Comparison of ENCODE assay signal across 13 cellular contexts in genomic region chr1:160672789-160673695, GRCh38. TPM values are rescaled to one million over a fixed set of nuclear protein-coding genes. Genes with fewer than 3 reads are reported as not detected.
DNase-seq lines count a peak whose midpoint lies in the region; TF ChIP-seq lines count a peak whose summit lies in the region.
"Had no signal": no experiment of that assay in that cellular context is flagged by ENCODE, and none has a peak within 500 bp of the region (broad histone marks: within the 10 kb centered on the region; RNA-seq: fewer than 3 reads in every experiment).

No MANE protein-coding gene starts in this region.

- H3K27ac ChIP-seq in SU-DHL-6 (ENCODE audit: low read depth, low read length): peak overlapping the region; percentile 95
- no peak overlapping the region for H3K27ac ChIP-seq in iPS-18a (ENCODE audit: low read length)

- H3K27ac Mint-ChIP-seq in CD14-positive monocyte: no peak overlapping the region
- H3K27ac Mint-ChIP-seq: stimulated activated naive CD8-positive, alpha-beta T cell treated with anti-CD3 and anti-CD28 coated beads, Interleukin-15, Interleukin-2, amounts not matched to agents 100 ng/mL and 50 ng/mL, for 24 hours had no signal

- intact Hi-C loops in CD14-positive monocyte (cut with micrococcal nuclease): no loop called here

- H3K27me3 ChIP-seq in SU-DHL-6 (ENCODE audit: low read length) (no peaks in the 10 kb centered on the region), iPS-18a (ENCODE audit: control insufficient read depth, insufficient read depth, low read length) (no peaks in the 10 kb centered on the region)

- no peaks in the 10 kb centered on the region for H3K9me2 ChIP-seq in SU-DHL-6 (replicated peaks; ENCODE audit: insufficient read depth, low read length)

- no peaks in the 10 kb centered on the region for H4K20me1 ChIP-seq in SU-DHL-6 (ENCODE audit: low read depth, low read length)

- H3K4me3 ChIP-seq in GM12864 (ENCODE audit: low read depth, low read length) (peak overlapping the region; percentile 3; the same call in 1 of the 2 replicates), SU-DHL-6 (ENCODE audit: insufficient read depth, low read length, poor library complexity, severe bottlenecking) (peak overlapping the region; percentile 27), iPS-18a (ENCODE audit: low read length) (peak overlapping the region; percentile 29)

- H3K36me3 ChIP-seq in SU-DHL-6 (ENCODE audit: low read length) (peaks cover 11% of the 10 kb centered on the region), iPS-18a (ENCODE audit: control insufficient read depth, low read depth, low read length) (no peaks in the 10 kb centered on the region)

- no peak overlapping the region for H3K4me3 Mint-ChIP-seq in CD14-positive monocyte
- H3K4me3 Mint-ChIP-seq: stimulated activated naive CD8-positive, alpha-beta T cell treated with anti-CD3 and anti-CD28 coated beads, Interleukin-15, Interleukin-2, amounts not matched to agents 100 ng/mL and 50 ng/mL, for 24 hours had no signal

- peak overlapping the region; percentile 47 for H3K9ac ChIP-seq in SU-DHL-6 (ENCODE audit: low read length)
- H3K9ac ChIP-seq in iPS-18a (ENCODE audit: low read length): no peak overlapping the region

- peaks cover 8% of the 10 kb centered on the region for H3K4me1 Mint-ChIP-seq in CD14-positive monocyte

- no peaks in the 10 kb centered on the region for H3K79me2 ChIP-seq in SU-DHL-6 (ENCODE audit: insufficient read depth, low read length)

- no peak overlapping the region for H2AFZ ChIP-seq in SU-DHL-6 (ENCODE audit: low read depth, low read length, severe bottlenecking)

- peak; percentile 16 for DNase-seq in CD1c-positive myeloid dendritic cell (ENCODE audit: extremely low spot score)
- DNase-seq in GM12864 (ENCODE audit: low read depth): no peak
- no peak for DNase-seq in NK-92 (lab: John Stamatoyannopoulos, UW; ENCODE audit: unreplicated experiment)
- DNase-seq in CD14-positive monocyte (ENCODE audit: low spot score): no peak
- no peak for DNase-seq in LoVo (ENCODE audit: low spot score)
- no peak for DNase-seq in AML-193 (lab: John Stamatoyannopoulos, UW)
- DNase-seq: anterior cingulate cortex, left cardiac atrium, NCI-H1105 treated with DMSO at 0.1 percent for 48 hours, NCI-H69 had no signal

- TF ChIP-seq CTCF in GM12864 (IDR thresholded peaks at IDR 0.05; ENCODE audit: low read depth, low read length, missing control alignments): no peak
- no peak for TF ChIP-seq CTCF in SU-DHL-6 (IDR thresholded peaks at IDR 0.05; ENCODE audit: insufficient read depth, low read length, poor library complexity, severe bottlenecking)
- no peak for TF ChIP-seq CTCF in CD14-positive monocyte (IDR thresholded peaks at IDR 0.05)

- peaks cover 60% of the 10 kb centered on the region for H3F3A ChIP-seq in SU-DHL-6 (ENCODE audit: insufficient read depth)

- H3K9me3 Mint-ChIP-seq in CD14-positive monocyte: peaks cover 2 to 14% (median 9%) of the 10 kb centered on the region in 7 donors

- H3K9me3 ChIP-seq in SU-DHL-6 (ENCODE audit: insufficient read depth, low read length) (no peaks in the 10 kb centered on the region), iPS-18a (ENCODE audit: control insufficient read depth, low read depth, low read length) (no peaks in the 10 kb centered on the region)

- H3K36me3 Mint-ChIP-seq in CD14-positive monocyte: peaks cover 17 to 29% of the 10 kb centered on the region in 2 donors

- H3K4me1 ChIP-seq in iPS-18a (ENCODE audit: control insufficient read depth, low read depth, low read length): peaks cover 44% of the 10 kb centered on the region

- H3K4me2 ChIP-seq in SU-DHL-6 (ENCODE audit: low read depth, low read length, poor library complexity, severe bottlenecking): peak overlapping the region; percentile 63

- no peaks in the 10 kb centered on the region for H3K27me3 Mint-ChIP-seq in CD14-positive monocyte (ENCODE audit: low read depth in 3 of 3)
- H3K27me3 Mint-ChIP-seq: stimulated activated naive CD8-positive, alpha-beta T cell treated with anti-CD3 and anti-CD28 coated beads, Interleukin-15, Interleukin-2, amounts not matched to agents 100 ng/mL and 50 ng/mL, for 24 hours had no signal

RNA-seq across cellular contexts. Expression of gene SLAMF1, which starts 26.2 kb away (rescaled TPM):
- polyA plus RNA-seq in CD14-positive monocyte: under 1 TPM in 1 of 2 donors, not detected in 1; 0.65 TPM

RNA-seq across cellular contexts. Expression of gene CD48, which starts 38.6 kb away (rescaled TPM):
- polyA plus RNA-seq in CD14-positive monocyte: 100 to 1,000 TPM; 356 to 363 TPM
